8 cellular contexts compared by ENCODE assay signal in genomic region chr17:7403902-7404736, GRCh38. TPM values are rescaled to one million over a fixed set of nuclear protein-coding genes. Genes with fewer than 3 reads are reported as not detected.
DNase-seq lines count a peak whose midpoint lies in the region; ATAC-seq and TF ChIP-seq lines count a peak whose summit lies in the region.

Gene TMEM256 (minus strand): TSS chr17:7404097. CDS start chr17:7404084, 13 bp downstream.

- H3K9ac ChIP-seq in liver (ENCODE audit: low read depth in 1 of 2, low read length in 2 of 2): peak within 1 kb of the TSS; percentile 82 to 94

- TF ChIP-seq CTCF in C4-2B (conservative IDR thresholded peaks at IDR 0.05): no peak
- peak in 28 of 56 donors; percentile 4 to 44 (median 24) for TF ChIP-seq CTCF in dorsolateral prefrontal cortex (IDR thresholded peaks at IDR 0.05 in 54 of 56, conservative IDR thresholded peaks at IDR 0.05 in 2 of 56; ENCODE audit: low read depth in 1 of 56, partially characterized antibody in 56 of 56)
- TF ChIP-seq CTCF in liver (IDR thresholded peaks at IDR 0.05; ENCODE audit: low read depth, low read length, missing input control): no peak

- H3K4me3 Mint-ChIP-seq in activated CD4-positive, alpha-beta memory T cell treated with anti-CD3 and anti-CD28 coated beads for 36 hours: peak within 1 kb of the TSS; percentile 97

- CTCF ChIA-PET in activated CD4-positive, alpha-beta memory T cell treated with anti-CD3 and anti-CD28 coated beads for 36 hours (lab: Charles Lee): interaction anchor here (0.8 to 3.0 kb wide), 10 partner anchors 20 to 689 kb away, joined by 3 to 25 read pairs (median 3); partner anchors contain the start of genes SENP3 and TP53

- H3K4me1 ChIP-seq in liver (ENCODE audit: control insufficient read depth in 4 of 4, insufficient read depth in 4 of 4, low read length in 3 of 4): peaks cover 4 to 8% (median 7%) of the 10 kb centered on the region in 4 donors

- H3K9me3 ChIP-seq in liver (ENCODE audit: control insufficient read depth in 4 of 4, low read length in 3 of 4): no peaks in the 10 kb centered on the region

- peak within 1 kb of the TSS; percentile 92 for H3K27ac Mint-ChIP-seq in activated CD4-positive, alpha-beta memory T cell treated with anti-CD3 and anti-CD28 coated beads for 36 hours

- peak within 1 kb of the TSS; percentile 55 to 89 (median 79) for H3K4me3 ChIP-seq in dorsolateral prefrontal cortex
- peak within 1 kb of the TSS; percentile 50 to 91 (median 67) for H3K4me3 ChIP-seq in liver (ENCODE audit: low read depth in 1 of 3, low read length in 3 of 3)

- H3K27me3 ChIP-seq in dorsolateral prefrontal cortex (no peaks in the 10 kb centered on the region), liver (ENCODE audit: control insufficient read depth in 4 of 4, insufficient read depth in 4 of 4, low read length in 3 of 4) (no peaks in the 10 kb centered on the region)

- H3K36me3 ChIP-seq in liver (ENCODE audit: control insufficient read depth in 4 of 4, insufficient read depth in 3 of 4, low read depth in 1 of 4, low read length in 3 of 4): no peaks in the 10 kb centered on the region

- no peaks in the 10 kb centered on the region for H3K36me3 Mint-ChIP-seq in activated CD4-positive, alpha-beta memory T cell treated with anti-CD3 and anti-CD28 coated beads for 36 hours

- under 1% methylated on average over 53 of the region's 53 CpGs for WGBS in liver

- no peaks in the 10 kb centered on the region for H3K27me3 Mint-ChIP-seq in activated CD4-positive, alpha-beta memory T cell treated with anti-CD3 and anti-CD28 coated beads for 36 hours

- intact Hi-C loops in activated CD4-positive, alpha-beta memory T cell treated with anti-CD3 and anti-CD28 coated beads for 36 hours (cut with micrococcal nuclease): loop anchor here (1.0 to 5.0 kb wide), 7 partner anchors 10 to 284 kb away; partner anchors contain the start of genes EIF5A, PLSCR3, POLR2A and TMEM102
- intact Hi-C loops in dorsolateral prefrontal cortex (cut with DNase I): loop anchor here (1.0 to 5.0 kb wide), 3 partner anchors 52 to 80 kb away; partner anchors contain the start of genes KCTD11 (in 1 of the 2) and POLR2A (in 1 of the 2)

- POLR2A ChIA-PET in activated CD4-positive, alpha-beta memory T cell treated with anti-CD3 and anti-CD28 coated beads for 36 hours (lab: Charles Lee): interaction anchor here (0.7 to 1.5 kb wide), 11 partner anchors 9 to 283 kb away, joined by 3 to 8 read pairs (median 3); partner anchors contain the start of genes PLSCR3, POLR2A, TP53 and WRAP53

- peaks cover 25% of the 10 kb centered on the region for H3K4me1 Mint-ChIP-seq in activated CD4-positive, alpha-beta memory T cell treated with anti-CD3 and anti-CD28 coated beads for 36 hours (ENCODE audit: low read depth)

- DNase-seq in NCI-H82 treated with DMSO at 0.1 percent for 48 hours (lab: John Stamatoyannopoulos, UW; ENCODE audit: unreplicated experiment): peak; percentile 99
- DNase-seq in activated CD4-positive, alpha-beta memory T cell treated with anti-CD3 and anti-CD28 coated beads for 36 hours: peak; percentile 99
- DNase-seq in dorsolateral prefrontal cortex: peak; percentile 98 to 100 (median 99)
- peak; percentile 96 for DNase-seq in stimulated activated CD4-positive, alpha-beta T cell treated with anti-CD3 and anti-CD28 coated beads, Interleukin-4, amount 100 ng/mL, for 24 hours

- H3K27ac ChIP-seq in C4-2B (peak within 1 kb of the TSS; percentile 86), dorsolateral prefrontal cortex (peak within 1 kb of the TSS; percentile 66 to 97 (median 92)), liver (ENCODE audit: low read depth in 1 of 2, low read length in 2 of 2) (peak within 1 kb of the TSS; percentile 88 to 93)

- ATAC-seq in GM19397 (IDR thresholded peaks at IDR 0.05; ENCODE audit: unreplicated experiment) (peak; percentile 90), HG03571 (IDR thresholded peaks at IDR 0.05; ENCODE audit: unreplicated experiment) (peak; percentile 84)

- no peaks in the 10 kb centered on the region for H3K9me3 Mint-ChIP-seq in activated CD4-positive, alpha-beta memory T cell treated with anti-CD3 and anti-CD28 coated beads for 36 hours

- TF ChIP-seq RAD21 in liver (IDR thresholded peaks at IDR 0.05): no peak

TF ChIP-seq in liver, 16 proteins besides CTCF, POLR2A, EP300 and RAD21:
- TF ChIP-seq NR2F2 (IDR thresholded peaks at IDR 0.05) (no peak), ATF3 (IDR thresholded peaks at IDR 0.05) (no peak), HNF4A (conservative IDR thresholded peaks at IDR 0.05) (peak; percentile 40 to 50), RXRA (IDR thresholded peaks at IDR 0.05) (peak in 1 of 2 donors; percentile 42), MAX (IDR thresholded peaks at IDR 0.05) (no peak), JUND (IDR thresholded peaks at IDR 0.05) (peak; percentile 36 to 42), GABPA (IDR thresholded peaks at IDR 0.05 in 1 of 2, conservative IDR thresholded peaks at IDR 0.05 in 1 of 2) (peak in 1 of 2 donors; percentile 55), TAF1 (conservative IDR thresholded peaks at IDR 0.05) (peak; percentile 80), FOXA2 (IDR thresholded peaks at IDR 0.05) (no peak), REST (IDR thresholded peaks at IDR 0.05) (peak; percentile 70), SP1 (IDR thresholded peaks at IDR 0.05) (peak; percentile 98), HNF4G (IDR thresholded peaks at IDR 0.05) (no peak), EGR1 (IDR thresholded peaks at IDR 0.05; ENCODE audit: low read depth in 2 of 2) (peak; percentile 11 to 34), YY1 (IDR thresholded peaks at IDR 0.05) (peak; percentile 97), FOXA1 (IDR thresholded peaks at IDR 0.05) (no peak), ZBTB33 (IDR thresholded peaks at IDR 0.05) (no peak)

RNA-seq across cellular contexts. Expression of gene TMEM256, which starts in this region (rescaled TPM):
- 10 to 100 TPM; 87.0 to 88.5 TPM for total RNA-seq in activated CD4-positive, alpha-beta memory T cell treated with anti-CD3 and anti-CD28 coated beads for 36 hours
- total RNA-seq in dorsolateral prefrontal cortex (10 to 100 TPM; 25.4 to 80.3 (median 44.3) TPM), liver (100 to 1,000 TPM in 1 of 2 donors, 10 to 100 TPM in 1; 30.0 to 130 TPM)
- 10 to 100 TPM; 95.6 to 99.8 TPM for polyA plus RNA-seq in liver

Comparison
In these comparisons a context has a peak if more than half of its experiments do, and no peak if none do; other contexts are left out.
1. Peak in every context shown above with its lines: DNase-seq, ATAC-seq, H3K4me3 ChIP-seq and H3K27ac ChIP-seq.